Comparison of ENCODE assay signal across 8 cellular contexts in genomic region chr19:23395041-23395721, GRCh38. TPM values are rescaled to one million over a fixed set of nuclear protein-coding genes. Genes with fewer than 3 reads are reported as not detected.
DNase-seq lines count a peak whose midpoint lies in the region; ATAC-seq, FAIRE-seq and TF ChIP-seq lines count a peak whose summit lies in the region.

Gene ZNF91, minus strand, starts transcription at chr19:23395471. Its CDS starts 117 bp downstream, at chr19:23395354.

- DNase-seq in AG09309 (ENCODE audit: low read depth) (peak; percentile 85), NCI-H460 (ENCODE audit: extremely low read depth, low read depth) (peak; percentile 20), dermis blood vessel endothelial cell (peak; percentile 98), HepG2 (ENCODE audit: low spot score) (peak; percentile 98)
- DNase-seq in activated CD4-positive, alpha-beta T cell treated with anti-CD3 and anti-CD28 coated beads, Interleukin-2, amount 50 U/mL, for 4 hours: peak; percentile 88 to 89
- peak; percentile 86 for DNase-seq in stimulated activated CD4-positive, alpha-beta T cell treated with anti-CD3 and anti-CD28 coated beads, Interleukin-4, amount 100 ng/mL, for 1 hour

- peak within 1 kb of the TSS; percentile 60 for H3K4me2 ChIP-seq in HepG2 (ENCODE audit: low read depth, low read length)

- H3K36me3 ChIP-seq in HepG2 (replicated peaks in 1 of 2; ENCODE audit: control insufficient read depth in 1 of 2, insufficient read depth in 2 of 2, low read length in 2 of 2): no peaks in the 10 kb centered on the region

- no peaks in the 10 kb centered on the region for H3K9me3 ChIP-seq in HepG2 (ENCODE audit: low read length)

- ATAC-seq in GM18909 (IDR thresholded peaks at IDR 0.05; ENCODE audit: poor library complexity, unreplicated experiment) (peak; percentile 98), HG03175 (IDR thresholded peaks at IDR 0.05; ENCODE audit: unreplicated experiment) (peak; percentile 97), HepG2 (peak; percentile 97)

- peak; percentile 96 to 97 for TF ChIP-seq POLR2A in HepG2 (IDR thresholded peaks at IDR 0.05; ENCODE audit: insufficient read depth in 1 of 2, low read depth in 2 of 2, low read length in 2 of 2)

- CTCF ChIA-PET in HepG2 (lab: Yijun Ruan, JAX; ENCODE audit: low intra/inter-chr PET ratio, low total read pairs): no interaction called here

- TSS peak; percentile 59 for BruUV-seq in HepG2 (replicated peaks; lab: Mats Ljungman, UMichigan)

- no peak for TF ChIP-seq RAD21 in HepG2 (CRISPR knock-in tag; IDR thresholded peaks at IDR 0.05)

- POLR2A ChIA-PET in HepG2 (lab: Yijun Ruan, JAX): interaction anchor here (0.6 to 3.3 kb wide), 10 partner anchors 8 to 648 kb away, joined by 3 to 26 read pairs (median 4); partner anchors contain the start of genes ZNF675 and ZNF724

- peaks cover 35% of the 10 kb centered on the region for H3K4me1 ChIP-seq in HepG2 (ENCODE audit: insufficient read depth, low read length)

- TF ChIP-seq EP300 in HepG2 (IDR thresholded peaks at IDR 0.05; ENCODE audit: low read depth in 2 of 2, low read length in 2 of 2): no peak
- TF ChIP-seq EP300 in HepG2 (CRISPR knock-in tag; IDR thresholded peaks at IDR 0.05; ENCODE audit: borderline replicate concordance): 0 out of 2 replicates have a peak, but pooled peaks have one; percentile 18

- 0% methylated on average over 9 of the region's 32 CpGs for WGBS in HepG2 (ENCODE audit: low lambda C conversion rate)

- intact Hi-C loops in HepG2 (cut with micrococcal nuclease; ENCODE audit: unreplicated experiment): loop anchor here (1.0 to 10.0 kb wide), 2 partner anchors 8 to 120 kb away; no protein-coding TSS in a partner anchor

- FAIRE-seq in HepG2 (lab: Jason Lieb, UNC): peak; percentile 91

- H3K79me2 ChIP-seq in HepG2 (ENCODE audit: insufficient read depth, low read length): peaks cover 32% of the 10 kb centered on the region

- H3K4me3 ChIP-seq in AG09309 (ENCODE audit: control insufficient read depth, low read depth, low read length) (peak within 1 kb of the TSS; percentile 97), HepG2 (replicated peaks in 1 of 3; ENCODE audit: insufficient read depth in 1 of 3, low read depth in 2 of 3, low read length in 3 of 3) (peak within 1 kb of the TSS; percentile 91 to 97 (median 95))

- peak within 1 kb of the TSS; percentile 96 for H3K27ac ChIP-seq in HepG2 (ENCODE audit: extremely low read length, insufficient read depth, low read length)

- H4K20me1 ChIP-seq in HepG2 (ENCODE audit: insufficient read depth, low read length): peaks cover 4% of the 10 kb centered on the region; the same call in 1 of the 2 replicates

- no peak within 1 kb of the TSS for H2AFZ ChIP-seq in HepG2 (ENCODE audit: low read length)

- in situ Hi-C loops in HepG2 (cut with HindIII; ENCODE audit: extremely low pct_ligation_motif_present, low pct_unique_long_range_greater_than_20kb): loop anchor here (10.0 kb wide), 1 partner anchor 290 kb away; the partner anchor contains the start of gene ZNF675

- TF ChIP-seq CTCF in AG09309 (IDR thresholded peaks at IDR 0.05; ENCODE audit: control insufficient read depth, insufficient read depth, low read depth, low read length, missing control alignments) (no peak), HepG2 (CRISPR knock-in tag; IDR thresholded peaks at IDR 0.05) (0 out of 2 replicates have a peak, but pooled peaks have one; percentile 17)

- H3K27me3 ChIP-seq in HepG2 (ENCODE audit: control insufficient read depth in 1 of 2, insufficient read depth in 2 of 2, low read length in 2 of 2): no peaks in the 10 kb centered on the region

- peak within 1 kb of the TSS; percentile 96 for H3K9ac ChIP-seq in HepG2 (ENCODE audit: insufficient read depth, low read depth, low read length)

TF ChIP-seq in HepG2, 621 proteins besides CTCF, POLR2A, EP300 and RAD21 (continues in another document):
- TF ChIP-seq SOX6 (IDR thresholded peaks at IDR 0.05) (no peak), SOX6 (CRISPR knock-in tag; IDR thresholded peaks at IDR 0.05) (0 out of 2 replicates have a peak, but pooled peaks have one; percentile 20), MED13 (CRISPR knock-in tag; IDR thresholded peaks at IDR 0.05) (peak; percentile 67; the same call in 1 of the 2 replicates), ZBTB42 (CRISPR knock-in tag; IDR thresholded peaks at IDR 0.05) (0 out of 2 replicates have a peak, but pooled peaks have one; percentile 48), TAF1 (CRISPR knock-in tag; IDR thresholded peaks at IDR 0.05) (peak; percentile 98), ZNF264 (CRISPR knock-in tag; IDR thresholded peaks at IDR 0.05) (no peak), TBX3 (IDR thresholded peaks at IDR 0.05; ENCODE audit: borderline replicate concordance) (no peak), ZSCAN31 (CRISPR knock-in tag; IDR thresholded peaks at IDR 0.05; ENCODE audit: low read depth) (peak; percentile 64), ZNF335 (CRISPR knock-in tag; IDR thresholded peaks at IDR 0.05) (no peak), HMGXB3 (CRISPR knock-in tag; IDR thresholded peaks at IDR 0.05; ENCODE audit: borderline replicate concordance) (0 out of 2 replicates have a peak, but pooled peaks have one; percentile 39)

RNA-seq across cellular contexts. Expression of gene ZNF91, which starts in this region (rescaled TPM):
- 1.0 and 1.5 TPM in 2 replicates for total RNA-seq in NCI-H460 (2014; rRNA removed; shearing (Covaris generic))
- 0.14 and 0.39 TPM in 2 replicates for polyA plus RNA-seq in NCI-H460 (2014; cell fraction: nucleus; rRNA removed)
- 13.4 and 17.4 TPM in 2 replicates for total RNA-seq in dermis blood vessel endothelial cell
- total RNA-seq in HepG2 (2016; rRNA removed; fragmentation: Illumina TruSeq; extraction: Trizol): 21.5 and 30.7 TPM in 2 replicates
- total RNA-seq in HepG2 (2016; cell fraction: cytosol; rRNA removed; fragmentation: Illumina TruSeq; extraction: Trizol; ENCODE audit: low read depth): 7.1 and 8.4 TPM in 2 replicates
- total RNA-seq in HepG2 (2016; cell fraction: insoluble cytoplasmic fraction; rRNA removed; fragmentation: Illumina TruSeq; extraction: Trizol): 19.7 and 29.0 TPM in 2 replicates
- 14.1 and 19.3 TPM in 2 replicates for total RNA-seq in HepG2 (2016; cell fraction: membrane; rRNA removed; fragmentation: Illumina TruSeq; extraction: Trizol)
- 32.7 and 36.3 TPM in 2 replicates for total RNA-seq in HepG2 (2016; cell fraction: nucleus; rRNA removed; fragmentation: Illumina TruSeq; extraction: Trizol)
- 19.4 and 19.6 TPM in 2 replicates for polyA plus RNA-seq in HepG2 (2011; rRNA removed)
- polyA plus RNA-seq in HepG2 (2011; cell fraction: cytosol; rRNA removed): 16.0 and 22.2 TPM in 2 replicates
- polyA plus RNA-seq in HepG2 (2011; cell fraction: nucleus; rRNA removed): 27.4 and 37.5 TPM in 2 replicates
- 14.0 and 14.4 TPM in 2 replicates for polyA plus RNA-seq in HepG2 (2012)
- 1.1 and 1.4 TPM in 2 replicates for polyA plus RNA-seq in HepG2 (2016; cell fraction: cytosol; fragmentation: Illumina TruSeq; extraction: Trizol; ENCODE audit: low read depth)
- polyA plus RNA-seq in HepG2 (2016; cell fraction: insoluble cytoplasmic fraction; fragmentation: Illumina TruSeq; extraction: Trizol; ENCODE audit: low read depth): 13.1 and 14.1 TPM in 2 replicates
- polyA plus RNA-seq in HepG2 (2016; cell fraction: membrane; fragmentation: Illumina TruSeq; extraction: Trizol; ENCODE audit: low read depth): 2.0 and 3.9 TPM in 2 replicates
- 18.2 and 18.6 TPM in 2 replicates for polyA plus RNA-seq in HepG2 (2016; cell fraction: nucleus; fragmentation: Illumina TruSeq; extraction: Trizol; ENCODE audit: insufficient read depth, low read depth)
- polyA minus RNA-seq in HepG2 (2011; rRNA and poly(A)+ RNA removed; ENCODE audit: low replicate concordance): 20.0 and 43.5 TPM in 2 replicates
- 23.2 and 40.4 TPM in 2 replicates for polyA minus RNA-seq in HepG2 (2011; cell fraction: cytosol; rRNA and poly(A)+ RNA removed)
- 84.8 and 108 TPM in 2 replicates for polyA minus RNA-seq in HepG2 (2011; cell fraction: nucleus; rRNA and poly(A)+ RNA removed)

Comparison
In these comparisons a context has a peak if more than half of its experiments do, and no peak if none do; other contexts are left out.
1. Peak in every context shown above with its lines: DNase-seq, ATAC-seq, H3K4me3 ChIP-seq and H3K27ac ChIP-seq.
2. DNase-seq: peak in every context shown above with its lines; median percentile 98 in dermis blood vessel endothelial cell; 98 in HepG2; 88 in activated CD4-positive, alpha-beta T cell treated with anti-CD3 and anti-CD28 coated beads, Interleukin-2, amount 50 U/mL, for 4 hours; 86 in stimulated activated CD4-positive, alpha-beta T cell treated with anti-CD3 and anti-CD28 coated beads, Interleukin-4, amount 100 ng/mL, for 1 hour; 85 in AG09309; 20 in NCI-H460.